ENCODE assay signal across 27 cellular contexts in the genomic region with DNA sequence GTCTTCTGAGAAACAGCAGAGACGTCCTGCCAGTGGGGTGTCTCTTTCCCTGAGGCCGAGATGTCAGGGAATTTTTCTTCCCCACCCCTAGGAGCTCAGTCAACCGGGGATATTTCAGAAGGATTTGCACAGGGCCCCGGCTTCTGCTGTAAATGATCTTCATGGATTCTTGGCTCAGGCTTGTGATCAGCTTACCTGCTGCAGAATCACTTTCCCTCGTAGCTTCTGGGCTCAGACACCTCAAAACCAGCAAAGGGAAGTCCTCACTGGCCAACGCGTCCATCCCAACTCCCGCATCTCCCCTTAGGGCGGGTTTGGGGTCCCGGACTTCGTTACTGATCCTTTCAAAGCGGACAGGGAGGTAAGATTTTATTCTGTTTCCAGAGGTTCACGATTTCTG.
"Had no signal": no experiment of that assay in that cellular context is flagged by ENCODE, and none has a peak within 500 bp of the region (broad histone marks: within the 10 kb centered on the region; RNA-seq: fewer than 3 reads in every experiment).

No MANE protein-coding gene starts in this region.

- DNase-seq: effector CD8-positive, alpha-beta T cell; endodermal cell; foreskin fibroblast; gastrocnemius medialis; head of caudate nucleus; kidney; left lung; mesendoderm; midbrain; naive thymus-derived CD4-positive, alpha-beta T cell; occipital lobe; right lobe of liver; small intestine; stimulated activated CD4-positive, alpha-beta T cell treated with anti-CD3 and anti-CD28 coated beads, Interleukin-15, amount 100 ng/mL, for 24 hours; stimulated activated CD4-positive, alpha-beta T cell treated with anti-CD3 and anti-CD28 coated beads, Interleukin-2, amount 100 ng/mL, for 48 hours; stimulated activated naive B cell treated with anti-CD40 and anti-IgM and Interleukin-4, amounts not matched to agents 10 μg/mL and 1 μg/mL and 100 μg/mL, for 72 hours; upper lobe of right lung; uterus had no signal

- H3K4me1 Mint-ChIP-seq: endodermal cell; naive thymus-derived CD4-positive, alpha-beta T cell; stimulated activated naive B cell treated with anti-CD40 and anti-IgM and Interleukin-4, amounts not matched to agents 10 μg/mL and 1 μg/mL and 100 μg/mL, for 72 hours had no signal

- H3K36me3 Mint-ChIP-seq: naive thymus-derived CD4-positive, alpha-beta T cell; stimulated activated naive B cell treated with anti-CD40 and anti-IgM and Interleukin-4, amounts not matched to agents 10 μg/mL and 1 μg/mL and 100 μg/mL, for 72 hours had no signal

- H3K4me3 Mint-ChIP-seq: dendritic cell treated with granulocyte-macrophage colony-stimulating factor and Interleukin-4, amounts not matched to agents 40 ng/mL and 50 ng/mL, for 4 days; endodermal cell; naive thymus-derived CD4-positive, alpha-beta T cell; nephron; stimulated activated naive B cell treated with anti-CD40 and anti-IgM and Interleukin-4, amounts not matched to agents 10 μg/mL and 1 μg/mL and 100 μg/mL, for 72 hours; stimulated activated naive CD8-positive, alpha-beta T cell treated with anti-CD3 and anti-CD28 coated beads, Interleukin-15, Interleukin-2, amounts not matched to agents 100 ng/mL and 50 ng/mL, for 24 hours had no signal

- H3K27me3 ChIP-seq: gastrocnemius medialis, left lung, right lobe of liver, tibial nerve, upper lobe of right lung, uterus had no signal

- H3K27ac ChIP-seq: epithelial cell of prostate, gastrocnemius medialis, left lung, parathyroid adenoma, right lobe of liver, thoracic aorta, tibial nerve, upper lobe of right lung, uterus had no signal

- H3K9ac ChIP-seq: parathyroid adenoma had no signal

- H3K4me3 ChIP-seq: gastrocnemius medialis, left lung, right lobe of liver, thoracic aorta, tibial nerve, upper lobe of right lung, uterus had no signal

- H3K27ac Mint-ChIP-seq: dendritic cell treated with granulocyte-macrophage colony-stimulating factor and Interleukin-4, amounts not matched to agents 40 ng/mL and 50 ng/mL, for 4 days; endodermal cell; naive thymus-derived CD4-positive, alpha-beta T cell; nephron; progenitor cell of endocrine pancreas; stimulated activated naive B cell treated with anti-CD40 and anti-IgM and Interleukin-4, amounts not matched to agents 10 μg/mL and 1 μg/mL and 100 μg/mL, for 72 hours; stimulated activated naive CD8-positive, alpha-beta T cell treated with anti-CD3 and anti-CD28 coated beads, Interleukin-15, Interleukin-2, amounts not matched to agents 100 ng/mL and 50 ng/mL, for 24 hours had no signal

- H3K9me3 ChIP-seq: gastrocnemius medialis, left lung, right lobe of liver, thoracic aorta, tibial nerve, upper lobe of right lung, uterus had no signal

- ATAC-seq: esophagus mucosa; gastrocnemius medialis; left lung; naive thymus-derived CD4-positive, alpha-beta T cell; right lobe of liver; stimulated activated naive B cell treated with anti-CD40 and anti-IgM and Interleukin-4, amounts not matched to agents 10 μg/mL and 1 μg/mL and 100 μg/mL, for 72 hours; upper lobe of right lung had no signal

- H3K27me3 Mint-ChIP-seq: stimulated activated naive CD8-positive, alpha-beta T cell treated with anti-CD3 and anti-CD28 coated beads, Interleukin-15, Interleukin-2, amounts not matched to agents 100 ng/mL and 50 ng/mL, for 24 hours had no signal

- H3K9me3 Mint-ChIP-seq: dendritic cell treated with granulocyte-macrophage colony-stimulating factor and Interleukin-4, amounts not matched to agents 40 ng/mL and 50 ng/mL, for 4 days; endodermal cell; nephron; stimulated activated naive B cell treated with anti-CD40 and anti-IgM and Interleukin-4, amounts not matched to agents 10 μg/mL and 1 μg/mL and 100 μg/mL, for 72 hours; stimulated activated naive CD8-positive, alpha-beta T cell treated with anti-CD3 and anti-CD28 coated beads, Interleukin-15, Interleukin-2, amounts not matched to agents 100 ng/mL and 50 ng/mL, for 24 hours had no signal

- H3K4me1 ChIP-seq: gastrocnemius medialis, left lung, parathyroid adenoma, right lobe of liver, tibial nerve, upper lobe of right lung, uterus had no signal

- H2AFZ ChIP-seq: parathyroid adenoma had no signal

- H3K36me3 ChIP-seq: gastrocnemius medialis, left lung, right lobe of liver, thoracic aorta, tibial nerve, upper lobe of right lung, uterus had no signal
